Comparison of ENCODE assay signal across 10 cellular contexts in genomic region chr3:172159962-172160538, GRCh38.
DNase-seq lines count a peak whose midpoint lies in the region; FAIRE-seq and TF ChIP-seq lines count a peak whose summit lies in the region.
"Had no signal": no experiment of that assay in that cellular context is flagged by ENCODE, and none has a peak within 500 bp of the region (broad histone marks: within the 10 kb centered on the region; RNA-seq: fewer than 3 reads in every experiment).

No MANE protein-coding gene starts in this region.

- DNase-seq in AG08395 (ENCODE audit: low spot score) (peak; percentile 35), NOMO-1 treated with DMSO at 0.1 percent for 48 hours (lab: John Stamatoyannopoulos, UW; ENCODE audit: unreplicated experiment) (peak; percentile 90), H1 (ENCODE audit: low read depth in 1 of 2, low spot score in 2 of 2) (no peak), mucosa of gallbladder (ENCODE audit: low spot score) (peak; percentile 43), GM10248 (ENCODE audit: extremely low spot score) (no peak), hepatic stellate cell (ENCODE audit: low spot score) (no peak), GM12892 (ENCODE audit: insufficient read length) (no peak), cerebellum (ENCODE audit: low spot score) (no peak)
- DNase-seq: NCI-H1092, T1000 had no signal

- no peak overlapping the region for H3K56ac ChIP-seq in H1 (replicated peaks; ENCODE audit: insufficient read length, low read depth, low read length)

- no peak for TF ChIP-seq EP300 in H1 (IDR thresholded peaks at IDR 0.05; ENCODE audit: borderline replicate concordance in 1 of 2, low read depth in 2 of 2, low read length in 2 of 2)

- H4K20me1 ChIP-seq in H1 (replicated peaks in 1 of 2; ENCODE audit: control insufficient read depth in 1 of 2, insufficient read depth in 2 of 2, low read length in 2 of 2) = no peaks in the 10 kb centered on the region

- H2BK12ac ChIP-seq in H1 (ENCODE audit: low read depth, low read length) = peak overlapping the region; percentile 65; the same call in 1 of the 2 replicates

- H3K79me2 ChIP-seq in H1 (ENCODE audit: control insufficient read depth in 1 of 2, insufficient read depth in 2 of 2, low read length in 2 of 2) = peaks cover 0 to 76% of the 10 kb centered on the region in 2 experiments; a peak in 3 of 4 replicates

- WGBS in H1 (ENCODE audit: extremely low coverage in 1 of 2, insufficient coverage in 1 of 2, insufficient read length in 1 of 2, insufficient replicate concordance in 2 of 2, low coverage in 1 of 2, low lambda C conversion rate in 2 of 2, missing lambda C conversion rate in 1 of 2), 2 experiments = 49% methylated on average over 4 of the region's 4 CpGs; no CpG with 5 or more reads in 1 of the 2 experiments

- no peak overlapping the region for H2BK20ac ChIP-seq in H1 (ENCODE audit: low read length)

- POLR2A ChIA-PET in H1 (lab: Charles Lee; ENCODE audit: partially characterized antibody) = interaction anchor here (0.8 kb wide), 1 partner anchor 8 kb away, joined by 4 read pairs; no protein-coding TSS in a partner anchor
- POLR2A ChIA-PET in GM10248 (lab: Yijun Ruan, JAX) = no interaction called here

- TF ChIP-seq RAD21 in H1 (IDR thresholded peaks at IDR 0.05 in 1 of 2, conservative IDR thresholded peaks at IDR 0.05 in 1 of 2; ENCODE audit: low read depth in 2 of 2, low read length in 2 of 2) = no peak

- H2AK5ac ChIP-seq in H1 (ENCODE audit: low read depth, low read length) = no peak overlapping the region

- H3K23me2 ChIP-seq in H1 (ENCODE audit: low read depth, low read length) = no peaks in the 10 kb centered on the region

- H3K4ac ChIP-seq in H1 (replicated peaks; ENCODE audit: insufficient read length, low read depth, low read length) = no peak overlapping the region

- H4K5ac ChIP-seq in H1 (ENCODE audit: insufficient read length, low read depth, low read length) = no peak overlapping the region

- H3K4me2 ChIP-seq in H1 (ENCODE audit: insufficient read depth in 1 of 2, low read depth in 2 of 2, low read length in 2 of 2) = peak overlapping the region; percentile 20 to 31; a peak in 1 of 4 replicates

- H3K27ac ChIP-seq in H1 (ENCODE audit: low read depth, low read length) = peak overlapping the region; percentile 24; the same call in 1 of the 2 replicates

- no peak overlapping the region for H3K4me3 ChIP-seq in H1 (ENCODE audit: extremely low read depth in 1 of 4, insufficient read depth in 2 of 4, low read depth in 3 of 4, low read length in 4 of 4)

- H3K23ac ChIP-seq in H1 (ENCODE audit: insufficient read length) = no peak overlapping the region

- TF ChIP-seq POLR2A in H1 (IDR thresholded peaks at IDR 0.05; ENCODE audit: control extremely low read depth in 1 of 2, low read depth in 2 of 2, low read length in 2 of 2) = no peak
- no peak for TF ChIP-seq POLR2A in GM12892 (IDR thresholded peaks at IDR 0.05; ENCODE audit: low read depth, low read length)

- no peaks in the 10 kb centered on the region for H3K36me3 ChIP-seq in H1 (ENCODE audit: control insufficient read depth in 2 of 4, insufficient read depth in 4 of 4, low read length in 3 of 4)

- no peak overlapping the region for H3K9ac ChIP-seq in H1 (replicated peaks in 1 of 4; ENCODE audit: extremely low read depth in 1 of 4, low read depth in 3 of 4, low read length in 3 of 4)

- peaks cover 8 to 21% (median 17%) of the 10 kb centered on the region in 4 experiments for H3K4me1 ChIP-seq in H1 (replicated peaks in 1 of 4; ENCODE audit: control insufficient read depth in 3 of 4, insufficient read depth in 4 of 4, low read length in 3 of 4)

- CTCF ChIA-PET in H1 (lab: Charles Lee; ENCODE audit: partially characterized antibody) = interaction anchor here (0.9 to 2.3 kb wide), 5 partner anchors 9 to 125 kb away, joined by 3 to 15 read pairs (median 3); no protein-coding TSS in a partner anchor
- CTCF ChIA-PET in GM10248 (lab: Yijun Ruan, JAX) = interaction anchor here (1.5 to 2.3 kb wide), 3 partner anchors 10 to 77 kb away, joined by 4 to 12 read pairs (median 5); no protein-coding TSS in a partner anchor

- H4K8ac ChIP-seq in H1 (ENCODE audit: extremely low read depth, insufficient read depth, low read length) = no peak overlapping the region

- H3K9me3 ChIP-seq in H1 (ENCODE audit: insufficient read depth in 2 of 2, low read depth in 1 of 2, low read length in 1 of 2) = no peaks in the 10 kb centered on the region

- no peak overlapping the region for H3K14ac ChIP-seq in H1 (ENCODE audit: insufficient read length)

- no peak overlapping the region for H2AFZ ChIP-seq in H1 (ENCODE audit: low read length)

- no peak overlapping the region for H2BK15ac ChIP-seq in H1 (ENCODE audit: low read length)

- H3K27me3 ChIP-seq in H1 (replicated peaks in 1 of 4; ENCODE audit: control insufficient read depth in 3 of 4, extremely low read depth in 1 of 4, insufficient read depth in 3 of 4, low read length in 3 of 4) = no peaks in the 10 kb centered on the region

- no peak overlapping the region for H2BK5ac ChIP-seq in H1 (ENCODE audit: low read depth, low read length)

- TF ChIP-seq CTCF in H1 (IDR thresholded peaks at IDR 0.05; ENCODE audit: control extremely low read depth in 1 of 3, insufficient read depth in 1 of 3, low read depth in 1 of 3, low read length in 3 of 3) (no peak), GM10248 (IDR thresholded peaks at IDR 0.05; ENCODE audit: control extremely low read depth, extremely low read depth, low read depth, missing control alignments) (no peak)

- no peak overlapping the region for H2BK120ac ChIP-seq in H1 (replicated peaks; ENCODE audit: low read depth, low read length)

- FAIRE-seq in H1 (lab: Jason Lieb, UNC) (no peak), GM12892 (lab: Jason Lieb, UNC) (no peak)

- no peaks in the 10 kb centered on the region; the same call in 1 of the 2 replicates for H3K79me1 ChIP-seq in H1 (ENCODE audit: low read depth, low read length)

- H4K91ac ChIP-seq in H1 (replicated peaks; ENCODE audit: insufficient read length, low read length) = no peak overlapping the region

- no peak overlapping the region for H3K18ac ChIP-seq in H1 (ENCODE audit: extremely low read depth, low read length)

TF ChIP-seq in H1, 55 proteins besides CTCF, POLR2A, EP300 and RAD21:
- TF ChIP-seq MAFK (IDR thresholded peaks at IDR 0.05; ENCODE audit: low read depth, low read length) (peak; percentile 38; the same call in 1 of the 2 replicates), POU5F1 (IDR thresholded peaks at IDR 0.05; ENCODE audit: low read depth, low read length) (no peak)

Comparison
In these comparisons a context has a peak if more than half of its experiments do, and no peak if none do; other contexts are left out.
1. DNase-seq: peak in AG08395 (single experiment), NOMO-1 treated with DMSO at 0.1 percent for 48 hours (single experiment) and mucosa of gallbladder (single experiment); none in H1 (0 of 2), GM10248 (single experiment), hepatic stellate cell (single experiment), GM12892 (single experiment) and cerebellum (single experiment).